Comparison of ENCODE assay signal across 37 cellular contexts in genomic region chr3:184932777-184933176, GRCh38.
"Had no signal": no experiment of that assay in that cellular context is flagged by ENCODE, and none has a peak within 500 bp of the region (broad histone marks: within the 10 kb centered on the region; RNA-seq: fewer than 3 reads in every experiment).

No MANE protein-coding gene starts in this region.

- H3K4me1 ChIP-seq: adrenal gland, ascending aorta, body of pancreas, breast epithelium had no signal

- DNase-seq: activated effector memory CD4-positive, alpha-beta T cell treated with anti-CD3 and anti-CD28 coated beads, Interleukin-2, amount 50 U/mL, for 16 hours; activated effector memory CD4-positive, alpha-beta T cell treated with Interleukin-2 at 50 U/mL for 16 hours; activated gamma-delta T cell; activated gamma-delta T cell treated with Interleukin-2 at 50 U/mL for 16 hours; activated naive CD4-positive, alpha-beta T cell; activated naive CD4-positive, alpha-beta T cell treated with anti-CD3 and anti-CD28 coated beads for 36 hours; activated naive CD4-positive, alpha-beta T cell treated with anti-CD3 and anti-CD28 coated beads, Interleukin-2, amount 10 ng/mL, durations not matched to agents 7 days and 5 days; activated naive CD4-positive, alpha-beta T cell treated with anti-CD3 and anti-CD28 coated beads, Interleukin-2, amount 50 U/mL, for 16 hours; activated naive CD4-positive, alpha-beta T cell treated with Interleukin-2 at 50 U/mL for 16 hours; activated naive CD8-positive, alpha-beta T cell treated with anti-CD3 and anti-CD28 coated beads for 36 hours; activated naive CD8-positive, alpha-beta T cell treated with anti-CD3 and anti-CD28 coated beads, Interleukin-2, amount 10 ng/mL, durations not matched to agents 7 days and 5 days; activated naive CD8-positive, alpha-beta T cell treated with anti-CD3 and anti-CD28 coated beads, Interleukin-2, amount 50 U/mL, for 24 hours; activated T-cell treated with anti-CD3 and anti-CD28 coated beads, Interleukin-2, amount 50 U/mL, for 24 hours; activated T-cell treated with anti-CD3 and anti-CD28 coated beads, Interleukin-2, amount 50 U/mL, for 4 hours; activated T-cell treated with anti-CD3 and anti-CD28 coated beads, Interleukin-2, amount 50 U/mL, for 48 hours; activated T-cell treated with anti-CD3 and anti-CD28 coated beads, Interleukin-2, amount 50 U/mL, for 72 hours; adrenal gland; amniotic stem cell; amygdala; anterior cingulate cortex; aorta; body of pancreas; brain microvascular endothelial cell; caudate nucleus; central memory CD4-positive, alpha-beta T cell; cerebellar nuclear complex had no signal

- H3K27me3 ChIP-seq: adrenal gland, ascending aorta, body of pancreas, brain microvascular endothelial cell, breast epithelium, cardiac muscle cell had no signal

- H3K9me3 ChIP-seq: adrenal gland, ascending aorta, body of pancreas, breast epithelium had no signal

- H3K4me1 Mint-ChIP-seq: activated naive CD4-positive, alpha-beta T cell treated with anti-CD3 and anti-CD28 coated beads, Interleukin-2, amount 10 ng/mL, durations not matched to agents 7 days and 5 days; activated naive CD4-positive, alpha-beta T cell treated with anti-CD3 and anti-CD28 coated beads, Interleukin-2, amount 50 U/mL, for 24 hours; activated naive CD8-positive, alpha-beta T cell treated with anti-CD3 and anti-CD28 coated beads for 36 hours; activated naive CD8-positive, alpha-beta T cell treated with anti-CD3 and anti-CD28 coated beads, Interleukin-2, amount 10 ng/mL, durations not matched to agents 7 days and 5 days; activated naive CD8-positive, alpha-beta T cell treated with anti-CD3 and anti-CD28 coated beads, Interleukin-2, amount 50 U/mL, for 24 hours; activated T-helper 17 cell treated with anti-CD3 and anti-CD28 coated beads, Interleukin-2, amount 50 U/mL, for 72 hours; brain; central memory CD8-positive, alpha-beta T cell had no signal

- H3K27me3 Mint-ChIP-seq: activated naive CD4-positive, alpha-beta T cell treated with anti-CD3 and anti-CD28 coated beads, Interleukin-2, amount 10 ng/mL, durations not matched to agents 7 days and 5 days; activated naive CD4-positive, alpha-beta T cell treated with anti-CD3 and anti-CD28 coated beads, Interleukin-2, amount 50 U/mL, for 24 hours; activated naive CD8-positive, alpha-beta T cell; activated naive CD8-positive, alpha-beta T cell treated with anti-CD3 and anti-CD28 coated beads for 36 hours; activated naive CD8-positive, alpha-beta T cell treated with anti-CD3 and anti-CD28 coated beads, Interleukin-2, amount 10 ng/mL, durations not matched to agents 7 days and 5 days; activated naive CD8-positive, alpha-beta T cell treated with anti-CD3 and anti-CD28 coated beads, Interleukin-2, amount 50 U/mL, for 24 hours; activated T-cell treated with anti-CD3 and anti-CD28 coated beads, Interleukin-2, amount 50 U/mL, for 24 hours; activated T-helper 17 cell treated with anti-CD3 and anti-CD28 coated beads, Interleukin-2, amount 50 U/mL, for 72 hours; brain; central memory CD8-positive, alpha-beta T cell had no signal

- H3K36me3 ChIP-seq: brain microvascular endothelial cell had no signal

- H3K27ac Mint-ChIP-seq: activated naive CD4-positive, alpha-beta T cell treated with anti-CD3 and anti-CD28 coated beads for 36 hours; activated naive CD4-positive, alpha-beta T cell treated with anti-CD3 and anti-CD28 coated beads, Interleukin-2, amount 10 ng/mL, durations not matched to agents 7 days and 5 days; activated naive CD4-positive, alpha-beta T cell treated with anti-CD3 and anti-CD28 coated beads, Interleukin-2, amount 50 U/mL, for 24 hours; activated naive CD4-positive, alpha-beta T cell treated with anti-CD3 and anti-CD28 coated beads, Interleukin-2, amount 50 U/mL, for 72 hours; activated naive CD8-positive, alpha-beta T cell; activated naive CD8-positive, alpha-beta T cell treated with anti-CD3 and anti-CD28 coated beads for 36 hours; activated naive CD8-positive, alpha-beta T cell treated with anti-CD3 and anti-CD28 coated beads, Interleukin-2, amount 10 ng/mL, durations not matched to agents 7 days and 5 days; activated naive CD8-positive, alpha-beta T cell treated with anti-CD3 and anti-CD28 coated beads, Interleukin-2, amount 50 U/mL, for 24 hours; activated T-cell treated with anti-CD3 and anti-CD28 coated beads, Interleukin-2, amount 50 U/mL, for 24 hours; activated T-cell treated with anti-CD3 and anti-CD28 coated beads, Interleukin-2, amount 50 U/mL, for 72 hours; activated T-helper 1 cell treated with anti-CD3 and anti-CD28 coated beads, Interleukin-12 subunit alpha, Interleukin-12 subunit beta, Interleukin-2, Interleukin-4 antibody, amounts not matched to agents 30 ng/mL and 10 ng/mL and 1 ng/mL, durations not matched to agents 14 hours and 24 hours and 36 hours; activated T-helper 17 cell treated with anti-CD3 and anti-CD28 coated beads, Interleukin-2, amount 50 U/mL, for 72 hours; activated T-helper 2 cell treated with anti-CD3 and anti-CD28 coated beads, Interferon-gamma antibody, Interleukin-2, Interleukin-4, amounts not matched to agents 10 μg/mL and 5 μg/mL and 100 μg/mL, durations not matched to agents 14 hours and 24 hours and 36 hours; brain had no signal

- ATAC-seq: activated naive CD4-positive, alpha-beta T cell treated with anti-CD3 and anti-CD28 coated beads, Interleukin-2, amount 50 U/mL, for 72 hours; activated naive CD8-positive, alpha-beta T cell treated with anti-CD3 and anti-CD28 coated beads, Interleukin-2, amount 50 U/mL, for 24 hours; activated T-cell treated with anti-CD3 and anti-CD28 coated beads, Interleukin-2, amount 50 U/mL, for 4 hours; activated T-cell treated with anti-CD3 and anti-CD28 coated beads, Interleukin-2, amount 50 U/mL, for 72 hours; activated T-helper 17 cell treated with anti-CD3 and anti-CD28 coated beads, Interleukin-2, amount 50 U/mL, for 72 hours; body of pancreas had no signal

- H3K4me3 Mint-ChIP-seq: activated naive CD4-positive, alpha-beta T cell treated with anti-CD3 and anti-CD28 coated beads for 36 hours; activated naive CD4-positive, alpha-beta T cell treated with anti-CD3 and anti-CD28 coated beads, Interleukin-2, amount 10 ng/mL, durations not matched to agents 7 days and 5 days; activated naive CD4-positive, alpha-beta T cell treated with anti-CD3 and anti-CD28 coated beads, Interleukin-2, amount 50 U/mL, for 24 hours; activated naive CD8-positive, alpha-beta T cell; activated naive CD8-positive, alpha-beta T cell treated with anti-CD3 and anti-CD28 coated beads for 36 hours; activated naive CD8-positive, alpha-beta T cell treated with anti-CD3 and anti-CD28 coated beads, Interleukin-2, amount 10 ng/mL, durations not matched to agents 7 days and 5 days; activated naive CD8-positive, alpha-beta T cell treated with anti-CD3 and anti-CD28 coated beads, Interleukin-2, amount 50 U/mL, for 24 hours; activated T-cell treated with anti-CD3 and anti-CD28 coated beads, Interleukin-2, amount 50 U/mL, for 24 hours; activated T-cell treated with anti-CD3 and anti-CD28 coated beads, Interleukin-2, amount 50 U/mL, for 4 hours; activated T-cell treated with anti-CD3 and anti-CD28 coated beads, Interleukin-2, amount 50 U/mL, for 72 hours; activated T-helper 1 cell treated with anti-CD3 and anti-CD28 coated beads, Interleukin-12 subunit alpha, Interleukin-12 subunit beta, Interleukin-2, Interleukin-4 antibody, amounts not matched to agents 30 ng/mL and 10 ng/mL and 1 ng/mL, durations not matched to agents 14 hours and 24 hours and 36 hours; activated T-helper 17 cell treated with anti-CD3 and anti-CD28 coated beads, Interleukin-2, amount 50 U/mL, for 72 hours; brain; central memory CD8-positive, alpha-beta T cell had no signal

- H3K4me3 ChIP-seq: adrenal gland, ascending aorta, body of pancreas, breast epithelium, cardiac muscle cell had no signal

- H3K27ac ChIP-seq: adrenal gland, ascending aorta, body of pancreas, brain microvascular endothelial cell, breast epithelium, cardiac muscle cell had no signal
